ENCODE assay signal across 30 cellular contexts in genomic region chr1:245291351-245291750, GRCh38.
"Had no signal": no experiment of that assay in that cellular context is flagged by ENCODE, and none has a peak within 500 bp of the region (broad histone marks: within the 10 kb centered on the region; RNA-seq: fewer than 3 reads in every experiment).

No MANE protein-coding gene starts in this region.

- H3K27ac ChIP-seq: ascending aorta, body of pancreas, breast epithelium, KMS-11, Peyer's patch, SJSA1 had no signal

- H3K9me3 ChIP-seq: ascending aorta, body of pancreas, breast epithelium, Peyer's patch, SJSA1, SK-N-SH had no signal

- H3K4me1 ChIP-seq: ascending aorta, body of pancreas, breast epithelium, Peyer's patch had no signal

- H3K27me3 Mint-ChIP-seq: activated CD4-positive, alpha-beta T cell treated with anti-CD3 and anti-CD28 coated beads, Interleukin-2, amount 10 ng/mL, durations not matched to agents 7 days and 5 days; activated T-cell treated with anti-CD3 and anti-CD28 coated beads, Interleukin-2, amount 50 U/mL, for 24 hours had no signal

- ATAC-seq: activated CD4-positive, alpha-beta T cell treated with anti-CD3 and anti-CD28 coated beads for 36 hours; activated CD8-positive, alpha-beta T cell treated with anti-CD3 and anti-CD28 coated beads, Interleukin-2, amount 10 ng/mL, durations not matched to agents 7 days and 5 days; body of pancreas; PC-3 had no signal

- H3K4me3 ChIP-seq: ascending aorta, body of pancreas, breast epithelium, Peyer's patch, SJSA1 had no signal

- H3K27me3 ChIP-seq: ascending aorta, body of pancreas, Peyer's patch, SJSA1 had no signal

- H3K36me3 Mint-ChIP-seq: activated naive CD4-positive, alpha-beta T cell treated with anti-CD3 and anti-CD28 coated beads, Interleukin-2, amount 50 U/mL, for 24 hours; activated naive CD8-positive, alpha-beta T cell treated with anti-CD3 and anti-CD28 coated beads, Interleukin-2, amount 10 ng/mL, durations not matched to agents 7 days and 5 days had no signal

- H3K27ac Mint-ChIP-seq: activated CD4-positive, alpha-beta T cell treated with anti-CD3 and anti-CD28 coated beads for 36 hours; activated CD4-positive, alpha-beta T cell treated with anti-CD3 and anti-CD28 coated beads, Interleukin-2, amount 10 ng/mL, durations not matched to agents 7 days and 5 days; activated CD8-positive, alpha-beta T cell treated with anti-CD3 and anti-CD28 coated beads, Interleukin-2, amount 10 ng/mL, durations not matched to agents 7 days and 5 days; activated naive CD4-positive, alpha-beta T cell treated with anti-CD3 and anti-CD28 coated beads, Interleukin-2, amount 50 U/mL, for 24 hours; activated naive CD8-positive, alpha-beta T cell treated with anti-CD3 and anti-CD28 coated beads, Interleukin-2, amount 10 ng/mL, durations not matched to agents 7 days and 5 days; activated T-cell treated with anti-CD3 and anti-CD28 coated beads, Interleukin-2, amount 50 U/mL, for 24 hours; activated T-helper 2 cell treated with anti-CD3 and anti-CD28 coated beads, Interferon-gamma antibody, Interleukin-2, Interleukin-4, amounts not matched to agents 10 μg/mL and 5 μg/mL and 100 μg/mL, durations not matched to agents 14 hours and 24 hours and 36 hours; T-helper 1 cell treated with Interleukin-12 subunit alpha and Interleukin-12 subunit beta and Interleukin-4 antibody, amounts not matched to agents 30 μg/mL and 1 μg/mL, for 36 hours; T-helper 2 cell treated with Interferon-gamma antibody and Interleukin-4, amounts not matched to agents 5 μg/mL and 100 μg/mL, for 36 hours had no signal

- H3K4me3 Mint-ChIP-seq: activated CD4-positive, alpha-beta T cell treated with anti-CD3 and anti-CD28 coated beads for 36 hours; activated CD4-positive, alpha-beta T cell treated with anti-CD3 and anti-CD28 coated beads, Interleukin-2, amount 10 ng/mL, durations not matched to agents 7 days and 5 days; activated CD8-positive, alpha-beta T cell treated with anti-CD3 and anti-CD28 coated beads, Interleukin-2, amount 10 ng/mL, durations not matched to agents 7 days and 5 days; activated naive CD4-positive, alpha-beta T cell treated with anti-CD3 and anti-CD28 coated beads, Interleukin-2, amount 50 U/mL, for 24 hours; activated naive CD8-positive, alpha-beta T cell treated with anti-CD3 and anti-CD28 coated beads, Interleukin-2, amount 10 ng/mL, durations not matched to agents 7 days and 5 days; activated T-cell treated with anti-CD3 and anti-CD28 coated beads, Interleukin-2, amount 50 U/mL, for 24 hours; T-helper 1 cell treated with Interleukin-12 subunit alpha and Interleukin-12 subunit beta and Interleukin-4 antibody, amounts not matched to agents 30 μg/mL and 1 μg/mL, for 36 hours; T-helper 2 cell treated with Interferon-gamma antibody and Interleukin-4, amounts not matched to agents 5 μg/mL and 100 μg/mL, for 36 hours had no signal

- H3K9me3 Mint-ChIP-seq: activated CD4-positive, alpha-beta T cell treated with anti-CD3 and anti-CD28 coated beads, Interleukin-2, amount 10 ng/mL, durations not matched to agents 7 days and 5 days; activated naive CD4-positive, alpha-beta T cell treated with anti-CD3 and anti-CD28 coated beads, Interleukin-2, amount 50 U/mL, for 24 hours; activated naive CD8-positive, alpha-beta T cell treated with anti-CD3 and anti-CD28 coated beads, Interleukin-2, amount 10 ng/mL, durations not matched to agents 7 days and 5 days; activated T-cell treated with anti-CD3 and anti-CD28 coated beads, Interleukin-2, amount 50 U/mL, for 24 hours; activated T-helper 2 cell treated with anti-CD3 and anti-CD28 coated beads, Interferon-gamma antibody, Interleukin-2, Interleukin-4, amounts not matched to agents 10 μg/mL and 5 μg/mL and 100 μg/mL, durations not matched to agents 14 hours and 24 hours and 36 hours; T-helper 1 cell treated with Interleukin-12 subunit alpha and Interleukin-12 subunit beta and Interleukin-4 antibody, amounts not matched to agents 30 μg/mL and 1 μg/mL, for 36 hours; T-helper 2 cell treated with Interferon-gamma antibody and Interleukin-4, amounts not matched to agents 5 μg/mL and 100 μg/mL, for 36 hours had no signal

- H3K4me1 Mint-ChIP-seq: activated CD4-positive, alpha-beta T cell treated with anti-CD3 and anti-CD28 coated beads for 36 hours; activated CD4-positive, alpha-beta T cell treated with anti-CD3 and anti-CD28 coated beads, Interleukin-2, amount 10 ng/mL, durations not matched to agents 7 days and 5 days; activated naive CD4-positive, alpha-beta T cell treated with anti-CD3 and anti-CD28 coated beads, Interleukin-2, amount 50 U/mL, for 24 hours; activated naive CD8-positive, alpha-beta T cell treated with anti-CD3 and anti-CD28 coated beads, Interleukin-2, amount 10 ng/mL, durations not matched to agents 7 days and 5 days had no signal

- H3K36me3 ChIP-seq: ascending aorta, breast epithelium, Peyer's patch, SJSA1 had no signal

- DNase-seq: activated CD4-positive, alpha-beta T cell treated with anti-CD3 and anti-CD28 coated beads for 36 hours; activated CD4-positive, alpha-beta T cell treated with anti-CD3 and anti-CD28 coated beads, Interleukin-2, amount 10 ng/mL, durations not matched to agents 7 days and 5 days; activated CD4-positive, alpha-beta T cell treated with anti-CD3 and anti-CD28 coated beads, Interleukin-2, amount 50 U/mL, for 48 hours; activated CD8-positive, alpha-beta T cell treated with anti-CD3 and anti-CD28 coated beads, Interleukin-2, amount 10 ng/mL, durations not matched to agents 7 days and 5 days; activated gamma-delta T cell; activated naive CD4-positive, alpha-beta T cell treated with Interleukin-2 at 50 U/mL for 16 hours; activated naive CD8-positive, alpha-beta T cell treated with anti-CD3 and anti-CD28 coated beads, Interleukin-2, amount 10 ng/mL, durations not matched to agents 7 days and 5 days; activated T-cell treated with anti-CD3 and anti-CD28 coated beads, Interleukin-2, amount 50 U/mL, for 24 hours; body of pancreas; NCI-H1105; NCI-H1417 treated with DMSO at 0.1 percent for 48 hours; NCI-H187 treated with DMSO at 0.1 percent for 48 hours; NCI-H2081; NCI-H226; NCI-H446 treated with DMSO at 0.1 percent for 48 hours; NCI-H524 treated with DMSO at 0.1 percent for 48 hours; NK-92 treated with Interleukin-12 subunit alpha and Interleukin-12 subunit beta, amount 100 ng/mL, for 24 hours; PC-3; Peyer's patch; RPMI8226; SHP77 treated with DMSO at 0.1 percent for 48 hours; SK-N-SH had no signal
